ENCODE assay signal across 8 cellular contexts in genomic region chr22:49855491-49855911, GRCh38. TPM values are rescaled to one million over a fixed set of nuclear protein-coding genes. Genes with fewer than 3 reads are reported as not detected.
DNase-seq lines count a peak whose midpoint lies in the region; ATAC-seq, FAIRE-seq and TF ChIP-seq lines count a peak whose summit lies in the region.

No MANE protein-coding gene starts in this region.

- peak overlapping the region; percentile 17 for H3K27ac Mint-ChIP-seq in activated CD4-positive, alpha-beta T cell treated with anti-CD3 and anti-CD28 coated beads for 36 hours
- H3K27ac Mint-ChIP-seq in WTC11, result peak overlapping the region; percentile 60; the same call in 1 of the 2 replicates
- peak overlapping the region; percentile 95 for H3K27ac Mint-ChIP-seq in glutamatergic neuron (ENCODE audit: unreplicated experiment)
- peak overlapping the region in 1 of 2 donors; percentile 52 for H3K27ac Mint-ChIP-seq in stimulated activated naive CD8-positive, alpha-beta T cell treated with anti-CD3 and anti-CD28 coated beads, Interleukin-15, amount 100 ng/mL, for 72 hours

- POLR2A ChIA-PET in activated CD4-positive, alpha-beta T cell treated with anti-CD3 and anti-CD28 coated beads for 36 hours (lab: Charles Lee), result no interaction called here
- POLR2A ChIA-PET in WTC11 (lab: Charles Lee), result no interaction called here

- DNase-seq in activated CD4-positive, alpha-beta T cell treated with anti-CD3 and anti-CD28 coated beads for 36 hours, result no peak
- no peak for DNase-seq in activated CD4-positive, alpha-beta T cell treated with anti-CD3 and anti-CD28 coated beads for 4 hours
- DNase-seq in WTC11 (ENCODE audit: low spot score) (no peak), glutamatergic neuron (no peak), urothelium cell line (ENCODE audit: low spot score) (no peak), germinal center (ENCODE audit: low spot score) (no peak)
- DNase-seq in stimulated activated naive CD8-positive, alpha-beta T cell treated with anti-CD3 and anti-CD28 coated beads, Interleukin-15, amount 100 ng/mL, for 72 hours, result no peak

- peaks cover 5% of the 10 kb centered on the region for H3K27me3 Mint-ChIP-seq in activated CD4-positive, alpha-beta T cell treated with anti-CD3 and anti-CD28 coated beads for 36 hours
- H3K27me3 Mint-ChIP-seq in WTC11 (ENCODE audit: low read depth) (peaks cover 25% of the 10 kb centered on the region), glutamatergic neuron (ENCODE audit: unreplicated experiment) (peaks cover 18% of the 10 kb centered on the region)
- peaks cover 16% of the 10 kb centered on the region for H3K27me3 Mint-ChIP-seq in stimulated activated naive CD8-positive, alpha-beta T cell treated with anti-CD3 and anti-CD28 coated beads, Interleukin-15, amount 100 ng/mL, for 72 hours

- intact Hi-C loops in activated CD4-positive, alpha-beta T cell treated with anti-CD3 and anti-CD28 coated beads for 36 hours (cut with DNase I, micrococcal nuclease), result loop anchor here in 1 of 2 experiments (2.0 kb wide), 1 partner anchor 29 kb away; the partner anchor contains the start of gene BRD1

- no peak for ATAC-seq in activated CD4-positive, alpha-beta T cell treated with anti-CD3 and anti-CD28 coated beads for 36 hours
- ATAC-seq in WTC11, result no peak
- no peak for ATAC-seq in stimulated activated naive CD8-positive, alpha-beta T cell treated with anti-CD3 and anti-CD28 coated beads, Interleukin-15, amount 100 ng/mL, for 72 hours
- ATAC-seq in GM18505 (IDR thresholded peaks at IDR 0.05; ENCODE audit: unreplicated experiment), result no peak

- no peak for TF ChIP-seq CTCF in WTC11 (IDR thresholded peaks at IDR 0.05)
- TF ChIP-seq CTCF in glutamatergic neuron (IDR thresholded peaks at IDR 0.05; ENCODE audit: partially characterized antibody, unreplicated experiment), result no peak

- peaks cover 40% of the 10 kb centered on the region for H3K4me1 Mint-ChIP-seq in activated CD4-positive, alpha-beta T cell treated with anti-CD3 and anti-CD28 coated beads for 36 hours
- peaks cover 24% of the 10 kb centered on the region for H3K4me1 Mint-ChIP-seq in WTC11
- H3K4me1 Mint-ChIP-seq in glutamatergic neuron (ENCODE audit: low read depth, unreplicated experiment), result peaks cover 31% of the 10 kb centered on the region
- H3K4me1 Mint-ChIP-seq in stimulated activated naive CD8-positive, alpha-beta T cell treated with anti-CD3 and anti-CD28 coated beads, Interleukin-15, amount 100 ng/mL, for 72 hours, result peaks cover 62% of the 10 kb centered on the region

- H3K9me3 Mint-ChIP-seq in activated CD4-positive, alpha-beta T cell treated with anti-CD3 and anti-CD28 coated beads for 36 hours (ENCODE audit: low read depth), result no peaks in the 10 kb centered on the region
- H3K9me3 Mint-ChIP-seq in WTC11 (no peaks in the 10 kb centered on the region), glutamatergic neuron (ENCODE audit: unreplicated experiment) (peaks cover 12% of the 10 kb centered on the region)
- H3K9me3 Mint-ChIP-seq in stimulated activated naive CD8-positive, alpha-beta T cell treated with anti-CD3 and anti-CD28 coated beads, Interleukin-15, amount 100 ng/mL, for 72 hours, result no peaks in the 10 kb centered on the region

- no peak for FAIRE-seq in urothelium cell line (lab: Jason Lieb, UNC)

- no peak for TF ChIP-seq POLR2A in GM18505 (IDR thresholded peaks at IDR 0.05; ENCODE audit: borderline replicate concordance, extremely low read depth, insufficient read depth, insufficient read length)

- CTCF ChIA-PET in activated CD4-positive, alpha-beta T cell treated with anti-CD3 and anti-CD28 coated beads for 36 hours (lab: Charles Lee), result interaction anchor here (0.6 kb wide), 1 partner anchor 44 kb away, joined by 3 read pairs; no protein-coding TSS in a partner anchor
- CTCF ChIA-PET in WTC11 (lab: Charles Lee), result no interaction called here

- H3K36me3 Mint-ChIP-seq in activated CD4-positive, alpha-beta T cell treated with anti-CD3 and anti-CD28 coated beads for 36 hours (ENCODE audit: low read depth), result peaks cover 2% of the 10 kb centered on the region
- no peaks in the 10 kb centered on the region for H3K36me3 Mint-ChIP-seq in WTC11
- H3K36me3 Mint-ChIP-seq in glutamatergic neuron (ENCODE audit: unreplicated experiment), result no peaks in the 10 kb centered on the region

- peak overlapping the region; percentile 96 for H3K4me3 Mint-ChIP-seq in activated CD4-positive, alpha-beta T cell treated with anti-CD3 and anti-CD28 coated beads for 36 hours
- H3K4me3 Mint-ChIP-seq in WTC11, result peak overlapping the region; percentile 93
- peak overlapping the region; percentile 96 for H3K4me3 Mint-ChIP-seq in glutamatergic neuron (ENCODE audit: unreplicated experiment)
- H3K4me3 Mint-ChIP-seq in stimulated activated naive CD8-positive, alpha-beta T cell treated with anti-CD3 and anti-CD28 coated beads, Interleukin-15, amount 100 ng/mL, for 72 hours, result peak overlapping the region; percentile 92 to 99

TF ChIP-seq in WTC11, 78 proteins besides CTCF, POLR2A, EP300 and RAD21:
- TF ChIP-seq TEAD4 (CRISPR knock-in tag; IDR thresholded peaks at IDR 0.05) (no peak), HMGXB4 (CRISPR knock-in tag; IDR thresholded peaks at IDR 0.05) (no peak)

RNA-seq across cellular contexts. Expression of gene ZBED4, which starts 1.9 kb away (rescaled TPM):
- 10 to 100 TPM; 17.3 to 17.4 TPM for total RNA-seq in activated CD4-positive, alpha-beta T cell treated with anti-CD3 and anti-CD28 coated beads for 36 hours
- 24.7 to 29.2 TPM (median 24.8 TPM) in 3 replicates for total RNA-seq in WTC11 (2021)
- total RNA-seq in glutamatergic neuron (ENCODE audit: unreplicated experiment), result 53.5 TPM

RNA-seq across cellular contexts. Expression of gene BRD1, which starts 27.8 kb away (rescaled TPM):
- 10 to 100 TPM; 22.1 to 23.6 TPM for total RNA-seq in activated CD4-positive, alpha-beta T cell treated with anti-CD3 and anti-CD28 coated beads for 36 hours
- total RNA-seq in WTC11 (2021) (36.4 to 37.9 TPM (median 36.6 TPM) in 3 replicates), glutamatergic neuron (ENCODE audit: unreplicated experiment) (73.7 TPM)
